In genomic region chr12:46382974-46383653, GRCh38 we compare ENCODE assay signal across 1 cellular context.
TF ChIP-seq lines count a peak whose summit lies in the region.

No MANE protein-coding gene starts in this region.

TF ChIP-seq in K562, 482 proteins besides CTCF, POLR2A, EP300 and RAD21 (continued from another document and continues in another):
- TF ChIP-seq NR1H2 (CRISPR knock-in tag; IDR thresholded peaks at IDR 0.05) (peak; percentile 5; the same call in 1 of the 2 replicates), NFIC (IDR thresholded peaks at IDR 0.05) (peak; percentile 67; the same call in 1 of the 2 replicates), FOSL1 (tag; conservative IDR thresholded peaks at IDR 0.05) (peak; percentile 97), THAP12 (CRISPR knock-in tag; IDR thresholded peaks at IDR 0.05) (peak; percentile 84), MTA2 (IDR thresholded peaks at IDR 0.05; ENCODE audit: low read depth) (0 out of 2 replicates have a peak, but pooled peaks have one; percentile 47), HNRNPL (IDR thresholded peaks at IDR 0.05; ENCODE audit: low read depth, low read length) (peak; percentile 75; the same call in 1 of the 2 replicates), EGR1 (conservative IDR thresholded peaks at IDR 0.05) (peak; percentile 98), ADNP (tag; IDR thresholded peaks at IDR 0.05) (no peak), COPS2 (conservative IDR thresholded peaks at IDR 0.05) (no peak), SMARCC2 (IDR thresholded peaks at IDR 0.05; ENCODE audit: low read depth) (no peak; the same call in 1 of the 2 replicates), ZNF431 (CRISPR knock-in tag; IDR thresholded peaks at IDR 0.05) (peak; percentile 62; the same call in 1 of the 2 replicates), THRAP3 (IDR thresholded peaks at IDR 0.05; ENCODE audit: borderline replicate concordance) (no peak), ZNF740 (CRISPR knock-in tag; IDR thresholded peaks at IDR 0.05) (peak; percentile 69), ZNF740 (tag; IDR thresholded peaks at IDR 0.05) (peak in 1 of 2 experiments; percentile 28; a peak in 1 of 4 replicates), ATF7 (IDR thresholded peaks at IDR 0.05) (peak; percentile 68; the same call in 1 of the 2 replicates), HINFP (tag; conservative IDR thresholded peaks at IDR 0.05; ENCODE audit: low read depth) (no peak), HDAC1 (IDR thresholded peaks at IDR 0.05) (peak in 1 of 2 experiments; percentile 79; a peak in 1 of 4 replicates), ZNF76 (CRISPR knock-in tag; IDR thresholded peaks at IDR 0.05; ENCODE audit: borderline replicate concordance) (peak; percentile 76; the same call in 1 of the 2 replicates), HNRNPUL1 (IDR thresholded peaks at IDR 0.05; ENCODE audit: low read length) (no peak), ZBTB7A (IDR thresholded peaks at IDR 0.05; ENCODE audit: borderline replicate concordance, control insufficient read depth, low read depth, low read length) (peak; percentile 90), MGA (IDR thresholded peaks at IDR 0.05) (peak; percentile 83; the same call in 1 of the 2 replicates), BCL6 (CRISPR knock-in tag; IDR thresholded peaks at IDR 0.05) (0 out of 2 replicates have a peak, but pooled peaks have one; percentile 38), MEIS2 (IDR thresholded peaks at IDR 0.05; ENCODE audit: partially characterized antibody) (peak; percentile 11), CBX3 (IDR thresholded peaks at IDR 0.05; ENCODE audit: borderline replicate concordance in 1 of 2, low read length in 2 of 2) (0 out of 3 replicates have a peak, but pooled peaks of 1 of the 2 experiments have one; percentile 4), PCBP1 (IDR thresholded peaks at IDR 0.05; ENCODE audit: low read depth, low read length, poor library complexity, severe bottlenecking) (peak; percentile 95), CHD2 (IDR thresholded peaks at IDR 0.05; ENCODE audit: low read depth, low read length) (no peak), MYC (IDR thresholded peaks at IDR 0.05; ENCODE audit: low read depth, low read length) (peak; percentile 90), MYC (CRISPR knock-in tag; IDR thresholded peaks at IDR 0.05; ENCODE audit: borderline replicate concordance, low read depth) (no peak), REST (CRISPR knock-in tag; IDR thresholded peaks at IDR 0.05; ENCODE audit: low read depth) (peak; percentile 76; the same call in 1 of the 2 replicates)
